1 cellular context compared by ENCODE assay signal in genomic region chrX:71107762-71108360, GRCh38.
TF ChIP-seq lines count a peak whose summit lies in the region.

No MANE protein-coding gene starts in this region.

TF ChIP-seq in K562, 482 proteins besides CTCF, POLR2A, EP300 and RAD21 (continued from another document):
- TF ChIP-seq, protein P1, sequence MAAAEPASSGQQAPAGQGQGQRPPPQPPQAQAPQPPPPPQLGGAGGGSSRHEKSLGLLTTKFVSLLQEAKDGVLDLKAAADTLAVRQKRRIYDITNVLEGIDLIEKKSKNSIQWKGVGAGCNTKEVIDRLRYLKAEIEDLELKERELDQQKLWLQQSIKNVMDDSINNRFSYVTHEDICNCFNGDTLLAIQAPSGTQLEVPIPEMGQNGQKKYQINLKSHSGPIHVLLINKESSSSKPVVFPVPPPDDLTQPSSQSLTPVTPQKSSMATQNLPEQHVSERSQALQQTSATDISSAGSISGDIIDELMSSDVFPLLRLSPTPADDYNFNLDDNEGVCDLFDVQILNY (CRISPR knock-in tag; IDR thresholded peaks at IDR 0.05), result no peak
- TF ChIP-seq, protein P2, sequence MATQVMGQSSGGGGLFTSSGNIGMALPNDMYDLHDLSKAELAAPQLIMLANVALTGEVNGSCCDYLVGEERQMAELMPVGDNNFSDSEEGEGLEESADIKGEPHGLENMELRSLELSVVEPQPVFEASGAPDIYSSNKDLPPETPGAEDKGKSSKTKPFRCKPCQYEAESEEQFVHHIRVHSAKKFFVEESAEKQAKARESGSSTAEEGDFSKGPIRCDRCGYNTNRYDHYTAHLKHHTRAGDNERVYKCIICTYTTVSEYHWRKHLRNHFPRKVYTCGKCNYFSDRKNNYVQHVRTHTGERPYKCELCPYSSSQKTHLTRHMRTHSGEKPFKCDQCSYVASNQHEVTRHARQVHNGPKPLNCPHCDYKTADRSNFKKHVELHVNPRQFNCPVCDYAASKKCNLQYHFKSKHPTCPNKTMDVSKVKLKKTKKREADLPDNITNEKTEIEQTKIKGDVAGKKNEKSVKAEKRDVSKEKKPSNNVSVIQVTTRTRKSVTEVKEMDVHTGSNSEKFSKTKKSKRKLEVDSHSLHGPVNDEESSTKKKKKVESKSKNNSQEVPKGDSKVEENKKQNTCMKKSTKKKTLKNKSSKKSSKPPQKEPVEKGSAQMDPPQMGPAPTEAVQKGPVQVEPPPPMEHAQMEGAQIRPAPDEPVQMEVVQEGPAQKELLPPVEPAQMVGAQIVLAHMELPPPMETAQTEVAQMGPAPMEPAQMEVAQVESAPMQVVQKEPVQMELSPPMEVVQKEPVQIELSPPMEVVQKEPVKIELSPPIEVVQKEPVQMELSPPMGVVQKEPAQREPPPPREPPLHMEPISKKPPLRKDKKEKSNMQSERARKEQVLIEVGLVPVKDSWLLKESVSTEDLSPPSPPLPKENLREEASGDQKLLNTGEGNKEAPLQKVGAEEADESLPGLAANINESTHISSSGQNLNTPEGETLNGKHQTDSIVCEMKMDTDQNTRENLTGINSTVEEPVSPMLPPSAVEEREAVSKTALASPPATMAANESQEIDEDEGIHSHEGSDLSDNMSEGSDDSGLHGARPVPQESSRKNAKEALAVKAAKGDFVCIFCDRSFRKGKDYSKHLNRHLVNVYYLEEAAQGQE (CRISPR knock-in tag; IDR thresholded peaks at IDR 0.05; ENCODE audit: low read depth), result no peak
- TF ChIP-seq E2F6 (IDR thresholded peaks at IDR 0.05; ENCODE audit: borderline replicate concordance in 1 of 2, extremely low read depth in 1 of 2, insufficient read depth in 1 of 2, insufficient read length in 1 of 2, low read depth in 1 of 2, low read length in 1 of 2, poor library complexity in 1 of 2, severe bottlenecking in 1 of 2) (no peak), BCOR (IDR thresholded peaks at IDR 0.05) (no peak), ZNF778 (CRISPR knock-in tag; IDR thresholded peaks at IDR 0.05) (no peak), RBBP5 (IDR thresholded peaks at IDR 0.05; ENCODE audit: borderline replicate concordance, insufficient read depth, low read length, poor library complexity, severe bottlenecking) (no peak), ZFX (CRISPR knock-in tag; IDR thresholded peaks at IDR 0.05) (0 out of 2 replicates have a peak, but pooled peaks have one; percentile 24), SMC3 (conservative IDR thresholded peaks at IDR 0.05; ENCODE audit: insufficient read depth, low read depth, low read length) (no peak), ZFP1 (CRISPR knock-in tag; IDR thresholded peaks at IDR 0.05) (no peak), ILK (tag; IDR thresholded peaks at IDR 0.05; ENCODE audit: borderline replicate concordance, low read depth) (no peak), RBM17 (IDR thresholded peaks at IDR 0.05; ENCODE audit: borderline replicate concordance, low read depth, low read length) (no peak), LEF1 (IDR thresholded peaks at IDR 0.05) (0 out of 2 replicates have a peak, but pooled peaks have one; percentile 21), ZNF282 (CRISPR knock-in tag; IDR thresholded peaks at IDR 0.05) (no peak), ZNF511 (CRISPR knock-in tag; IDR thresholded peaks at IDR 0.05) (no peak), SIN3A (IDR thresholded peaks at IDR 0.05; ENCODE audit: borderline replicate concordance in 2 of 2, control insufficient read depth in 1 of 2, low read depth in 2 of 2, low read length in 2 of 2) (no peak), PKNOX1 (IDR thresholded peaks at IDR 0.05) (peak; percentile 27; the same call in 1 of the 2 replicates), MEIS2 (IDR thresholded peaks at IDR 0.05; ENCODE audit: partially characterized antibody) (peak; percentile 34), NFE2 (IDR thresholded peaks at IDR 0.05; ENCODE audit: low read depth) (no peak), ARNT (IDR thresholded peaks at IDR 0.05) (no peak), SRSF9 (IDR thresholded peaks at IDR 0.05; ENCODE audit: borderline replicate concordance, low read depth, low read length) (no peak), TEAD2 (tag; IDR thresholded peaks at IDR 0.05) (no peak), NR2C2 (CRISPR knock-in tag; IDR thresholded peaks at IDR 0.05) (no peak; the same call in 1 of the 2 replicates), NR2C2 (tag; IDR thresholded peaks at IDR 0.05) (peak; percentile 79), ZNF586 (CRISPR knock-in tag; conservative IDR thresholded peaks at IDR 0.05) (no peak), SRF (CRISPR knock-in tag; IDR thresholded peaks at IDR 0.05) (no peak), ZNF696 (CRISPR knock-in tag; conservative IDR thresholded peaks at IDR 0.05) (no peak), TSHZ1 (CRISPR knock-in tag; IDR thresholded peaks at IDR 0.05) (no peak)
- TF ChIP-seq, protein P3, sequence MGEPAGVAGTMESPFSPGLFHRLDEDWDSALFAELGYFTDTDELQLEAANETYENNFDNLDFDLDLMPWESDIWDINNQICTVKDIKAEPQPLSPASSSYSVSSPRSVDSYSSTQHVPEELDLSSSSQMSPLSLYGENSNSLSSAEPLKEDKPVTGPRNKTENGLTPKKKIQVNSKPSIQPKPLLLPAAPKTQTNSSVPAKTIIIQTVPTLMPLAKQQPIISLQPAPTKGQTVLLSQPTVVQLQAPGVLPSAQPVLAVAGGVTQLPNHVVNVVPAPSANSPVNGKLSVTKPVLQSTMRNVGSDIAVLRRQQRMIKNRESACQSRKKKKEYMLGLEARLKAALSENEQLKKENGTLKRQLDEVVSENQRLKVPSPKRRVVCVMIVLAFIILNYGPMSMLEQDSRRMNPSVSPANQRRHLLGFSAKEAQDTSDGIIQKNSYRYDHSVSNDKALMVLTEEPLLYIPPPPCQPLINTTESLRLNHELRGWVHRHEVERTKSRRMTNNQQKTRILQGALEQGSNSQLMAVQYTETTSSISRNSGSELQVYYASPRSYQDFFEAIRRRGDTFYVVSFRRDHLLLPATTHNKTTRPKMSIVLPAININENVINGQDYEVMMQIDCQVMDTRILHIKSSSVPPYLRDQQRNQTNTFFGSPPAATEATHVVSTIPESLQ (CRISPR knock-in tag; IDR thresholded peaks at IDR 0.05), result no peak
- TF ChIP-seq, protein P4, sequence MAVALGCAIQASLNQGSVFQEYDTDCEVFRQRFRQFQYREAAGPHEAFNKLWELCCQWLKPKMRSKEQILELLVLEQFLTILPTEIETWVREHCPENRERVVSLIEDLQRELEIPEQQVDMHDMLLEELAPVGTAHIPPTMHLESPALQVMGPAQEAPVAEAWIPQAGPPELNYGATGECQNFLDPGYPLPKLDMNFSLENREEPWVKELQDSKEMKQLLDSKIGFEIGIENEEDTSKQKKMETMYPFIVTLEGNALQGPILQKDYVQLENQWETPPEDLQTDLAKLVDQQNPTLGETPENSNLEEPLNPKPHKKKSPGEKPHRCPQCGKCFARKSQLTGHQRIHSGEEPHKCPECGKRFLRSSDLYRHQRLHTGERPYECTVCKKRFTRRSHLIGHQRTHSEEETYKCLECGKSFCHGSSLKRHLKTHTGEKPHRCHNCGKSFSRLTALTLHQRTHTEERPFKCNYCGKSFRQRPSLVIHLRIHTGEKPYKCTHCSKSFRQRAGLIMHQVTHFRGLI (CRISPR knock-in tag; IDR thresholded peaks at IDR 0.05), result no peak
- TF ChIP-seq, protein P5, sequence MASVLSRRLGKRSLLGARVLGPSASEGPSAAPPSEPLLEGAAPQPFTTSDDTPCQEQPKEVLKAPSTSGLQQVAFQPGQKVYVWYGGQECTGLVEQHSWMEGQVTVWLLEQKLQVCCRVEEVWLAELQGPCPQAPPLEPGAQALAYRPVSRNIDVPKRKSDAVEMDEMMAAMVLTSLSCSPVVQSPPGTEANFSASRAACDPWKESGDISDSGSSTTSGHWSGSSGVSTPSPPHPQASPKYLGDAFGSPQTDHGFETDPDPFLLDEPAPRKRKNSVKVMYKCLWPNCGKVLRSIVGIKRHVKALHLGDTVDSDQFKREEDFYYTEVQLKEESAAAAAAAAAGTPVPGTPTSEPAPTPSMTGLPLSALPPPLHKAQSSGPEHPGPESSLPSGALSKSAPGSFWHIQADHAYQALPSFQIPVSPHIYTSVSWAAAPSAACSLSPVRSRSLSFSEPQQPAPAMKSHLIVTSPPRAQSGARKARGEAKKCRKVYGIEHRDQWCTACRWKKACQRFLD (CRISPR knock-in tag; IDR thresholded peaks at IDR 0.05), result 0 out of 2 replicates have a peak, but pooled peaks have one; percentile 37
- TF ChIP-seq, protein P6, sequence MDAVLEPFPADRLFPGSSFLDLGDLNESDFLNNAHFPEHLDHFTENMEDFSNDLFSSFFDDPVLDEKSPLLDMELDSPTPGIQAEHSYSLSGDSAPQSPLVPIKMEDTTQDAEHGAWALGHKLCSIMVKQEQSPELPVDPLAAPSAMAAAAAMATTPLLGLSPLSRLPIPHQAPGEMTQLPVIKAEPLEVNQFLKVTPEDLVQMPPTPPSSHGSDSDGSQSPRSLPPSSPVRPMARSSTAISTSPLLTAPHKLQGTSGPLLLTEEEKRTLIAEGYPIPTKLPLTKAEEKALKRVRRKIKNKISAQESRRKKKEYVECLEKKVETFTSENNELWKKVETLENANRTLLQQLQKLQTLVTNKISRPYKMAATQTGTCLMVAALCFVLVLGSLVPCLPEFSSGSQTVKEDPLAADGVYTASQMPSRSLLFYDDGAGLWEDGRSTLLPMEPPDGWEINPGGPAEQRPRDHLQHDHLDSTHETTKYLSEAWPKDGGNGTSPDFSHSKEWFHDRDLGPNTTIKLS (IDR thresholded peaks at IDR 0.05; ENCODE audit: borderline replicate concordance, low read depth), result no peak
- TF ChIP-seq, protein P7, sequence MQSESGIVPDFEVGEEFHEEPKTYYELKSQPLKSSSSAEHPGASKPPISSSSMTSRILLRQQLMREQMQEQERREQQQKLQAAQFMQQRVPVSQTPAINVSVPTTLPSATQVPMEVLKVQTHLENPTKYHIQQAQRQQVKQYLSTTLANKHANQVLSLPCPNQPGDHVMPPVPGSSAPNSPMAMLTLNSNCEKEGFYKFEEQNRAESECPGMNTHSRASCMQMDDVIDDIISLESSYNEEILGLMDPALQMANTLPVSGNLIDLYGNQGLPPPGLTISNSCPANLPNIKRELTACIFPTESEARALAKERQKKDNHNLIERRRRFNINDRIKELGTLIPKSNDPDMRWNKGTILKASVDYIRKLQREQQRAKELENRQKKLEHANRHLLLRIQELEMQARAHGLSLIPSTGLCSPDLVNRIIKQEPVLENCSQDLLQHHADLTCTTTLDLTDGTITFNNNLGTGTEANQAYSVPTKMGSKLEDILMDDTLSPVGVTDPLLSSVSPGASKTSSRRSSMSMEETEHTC (IDR thresholded peaks at IDR 0.05), result no peak
